Comparison of ENCODE assay signal across 1 cellular context in the genomic region with DNA sequence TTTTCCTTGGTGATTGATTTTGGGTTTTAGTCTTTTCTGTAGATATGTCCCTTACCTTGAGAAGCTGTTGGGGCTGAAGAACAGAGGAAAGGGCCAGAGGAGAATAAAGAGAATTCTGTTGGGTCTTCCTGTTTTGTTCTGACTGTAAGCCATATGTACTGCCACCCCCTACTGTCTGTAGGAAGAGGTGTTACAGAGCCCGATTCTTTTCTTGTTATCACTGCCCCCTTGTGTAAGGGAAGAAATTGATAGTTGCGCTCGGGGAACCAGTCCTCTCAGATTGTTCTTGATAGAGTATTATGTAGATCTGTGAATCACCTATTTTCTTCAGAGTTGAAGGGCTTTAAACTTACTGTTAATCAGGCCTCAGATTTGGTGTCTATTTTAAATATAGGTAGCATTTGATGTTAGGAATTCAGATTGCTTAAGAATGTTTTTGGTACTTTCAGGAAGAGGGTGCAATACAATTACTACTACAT.
TF ChIP-seq lines count a peak whose summit lies in the region.

No MANE protein-coding gene starts in this region.

TF ChIP-seq in HCT116, 20 proteins besides CTCF, POLR2A, EP300 and RAD21 (continued from another document):
- peak; percentile 86; the same call in 1 of the 2 replicates for TF ChIP-seq CBX3 (IDR thresholded peaks at IDR 0.05; ENCODE audit: low read depth)
- peak; percentile 69 for TF ChIP-seq YY1 (IDR thresholded peaks at IDR 0.05; ENCODE audit: extremely low read depth, insufficient replicate concordance, low read depth, low read length)
- TF ChIP-seq TCF7L2 (IDR thresholded peaks at IDR 0.05; ENCODE audit: borderline replicate concordance, extremely low read depth, insufficient read depth, insufficient read length), result no peak
- TF ChIP-seq ZFX (IDR thresholded peaks at IDR 0.05), result no peak
- TF ChIP-seq ZBTB33 (IDR thresholded peaks at IDR 0.05; ENCODE audit: extremely low read depth, insufficient replicate concordance, low read length), result no peak
- TF ChIP-seq EZH2phosphoT487 (IDR thresholded peaks at IDR 0.05; ENCODE audit: borderline replicate concordance), result no peak
- no peak for TF ChIP-seq SP1 (IDR thresholded peaks at IDR 0.05; ENCODE audit: low read depth)
- no peak for TF ChIP-seq EZH2 (IDR thresholded peaks at IDR 0.05)
- no peak; the same call in 1 of the 2 replicates for TF ChIP-seq ELF1 (IDR thresholded peaks at IDR 0.05; ENCODE audit: borderline replicate concordance, low read depth)
- TF ChIP-seq SRF (IDR thresholded peaks at IDR 0.05; ENCODE audit: low read depth), result 0 out of 2 replicates have a peak, but pooled peaks have one; percentile 27
